Comparison of ENCODE assay signal across 22 cellular contexts in the genomic region with DNA sequence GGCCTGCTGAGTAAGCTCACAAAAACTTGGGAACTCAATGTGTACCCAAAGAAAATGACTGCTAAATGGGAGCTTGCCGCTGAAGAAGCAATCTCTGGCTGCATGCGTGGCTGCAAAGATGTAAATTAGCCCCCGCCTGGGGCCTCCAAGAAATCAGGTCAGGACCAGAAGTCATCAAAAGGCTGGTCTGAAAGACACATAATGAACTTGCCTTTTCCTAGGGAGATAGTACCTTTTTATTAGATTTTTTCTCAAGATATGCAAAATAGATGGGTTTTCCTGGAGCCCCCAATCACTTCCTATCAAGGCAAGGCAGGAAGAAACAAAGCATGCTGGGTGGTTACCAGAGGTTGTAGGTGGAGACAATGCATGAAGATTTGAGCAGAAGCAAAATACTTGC.
"Had no signal": no experiment of that assay in that cellular context is flagged by ENCODE, and none has a peak within 500 bp of the region (broad histone marks: within the 10 kb centered on the region; RNA-seq: fewer than 3 reads in every experiment).

No MANE protein-coding gene starts in this region.

- ATAC-seq: natural killer cell; right lobe of liver; stimulated activated naive B cell treated with anti-CD40 and anti-IgM and Interleukin-4, amounts not matched to agents 10 μg/mL and 1 μg/mL and 100 μg/mL, for 72 hours; stimulated activated naive CD8-positive, alpha-beta T cell treated with anti-CD3 and anti-CD28 coated beads, Interleukin-15, Interleukin-2, amounts not matched to agents 100 U/mL and 50 U/mL, for 24 hours had no signal

- DNase-seq: islet precursor cell; left ventricle myocardium inferior; mesendoderm; naive B cell; natural killer cell; nephron progenitor cell; right lobe of liver; stimulated activated CD4-positive, alpha-beta T cell treated with anti-CD3 and anti-CD28 coated beads, Interleukin-2, amount 100 ng/mL, for 24 hours; stimulated activated CD4-positive, alpha-beta T cell treated with anti-CD3 and anti-CD28 coated beads, Interleukin-4, amount 100 ng/mL, for 1 hour; stimulated activated naive B cell treated with anti-CD40 and anti-IgM and Interleukin-4, amounts not matched to agents 10 μg/mL and 1 μg/mL and 100 μg/mL, for 72 hours; stimulated activated naive CD8-positive, alpha-beta T cell treated with anti-CD3 and anti-CD28 coated beads, Interleukin-15, Interleukin-2, amounts not matched to agents 100 U/mL and 50 U/mL, for 24 hours; stomach; testis; thyroid gland; transverse colon; upper lobe of left lung had no signal

- H3K9me3 ChIP-seq: left ventricle myocardium inferior, right atrium auricular region, right lobe of liver, stomach, testis, thyroid gland, transverse colon, upper lobe of left lung had no signal

- H3K9ac ChIP-seq: neural progenitor cell, parathyroid adenoma had no signal

- H2AFZ ChIP-seq: hepatocyte, neural progenitor cell, parathyroid adenoma had no signal

- H3K36me3 ChIP-seq: left ventricle myocardium inferior, neural progenitor cell, right atrium auricular region, right lobe of liver, stomach, thyroid gland, transverse colon, upper lobe of left lung had no signal

- H3K79me2 ChIP-seq: hepatocyte, parathyroid adenoma had no signal

- H3K27me3 ChIP-seq: hepatocyte, neural progenitor cell, right atrium auricular region, right lobe of liver, stomach, testis, thyroid gland, transverse colon, upper lobe of left lung had no signal

- H3K27ac ChIP-seq: hepatocyte, left ventricle myocardium inferior, neural progenitor cell, parathyroid adenoma, right atrium auricular region, right lobe of liver, stomach, testis, thyroid gland, transverse colon, upper lobe of left lung had no signal

- H3K4me1 ChIP-seq: parathyroid adenoma, right lobe of liver, testis, thyroid gland, upper lobe of left lung had no signal

- H3K4me2 ChIP-seq: hepatocyte, neural progenitor cell, smooth muscle cell had no signal

- H3K4me3 ChIP-seq: hepatocyte, left ventricle myocardium inferior, lung, neural progenitor cell, right atrium auricular region, right lobe of liver, smooth muscle cell, stomach, testis, thyroid gland, transverse colon, upper lobe of left lung had no signal
